Comparison of ENCODE assay signal across 20 cellular contexts in genomic region chr1:112687785-112688496, GRCh38. TPM values are rescaled to one million over a fixed set of nuclear protein-coding genes. Genes with fewer than 3 reads are reported as not detected.
DNase-seq lines count a peak whose midpoint lies in the region; ATAC-seq and TF ChIP-seq lines count a peak whose summit lies in the region.
"Had no signal": no experiment of that assay in that cellular context is flagged by ENCODE, and none has a peak within 500 bp of the region (broad histone marks: within the 10 kb centered on the region; RNA-seq: fewer than 3 reads in every experiment).

No MANE protein-coding gene starts in this region.

- H2BK12ac ChIP-seq in mesenchymal stem cell (ENCODE audit: low read length in 2 of 2) = no peak overlapping the region

- H3K27me3 Mint-ChIP-seq in activated T-cell treated with anti-CD3 and anti-CD28 coated beads, Interleukin-2, amount 50 U/mL, for 72 hours (ENCODE audit: low read depth) = no peaks in the 10 kb centered on the region
- no peaks in the 10 kb centered on the region for H3K27me3 Mint-ChIP-seq in activated CD4-positive, alpha-beta memory T cell treated with anti-CD3 and anti-CD28 coated beads, Interleukin-2, amount 10 ng/mL, durations not matched to agents 7 days and 5 days
- H3K27me3 Mint-ChIP-seq: activated naive CD8-positive, alpha-beta T cell treated with anti-CD3 and anti-CD28 coated beads, Interleukin-2, amount 50 U/mL, for 24 hours had no signal

- POLR2A ChIA-PET in activated CD4-positive, alpha-beta memory T cell treated with anti-CD3 and anti-CD28 coated beads, Interleukin-2, amount 10 ng/mL, durations not matched to agents 7 days and 5 days (lab: Charles Lee) = interaction anchor here (1.1 kb wide), 1 partner anchor 13 kb away, joined by 3 read pairs; the partner anchor contains the start of gene MOV10

- no peak overlapping the region for H4K8ac ChIP-seq in mesenchymal stem cell (ENCODE audit: low read length)

- peaks cover 42% of the 10 kb centered on the region for H3K79me1 ChIP-seq in mesenchymal stem cell (replicated peaks; ENCODE audit: low read length, poor library complexity, severe bottlenecking)

- H3K36me3 Mint-ChIP-seq in activated T-cell treated with anti-CD3 and anti-CD28 coated beads, Interleukin-2, amount 50 U/mL, for 72 hours (ENCODE audit: insufficient read depth in 2 of 2) = peaks cover 0 to 5% of the 10 kb centered on the region in 2 donors
- peaks cover 31% of the 10 kb centered on the region for H3K36me3 Mint-ChIP-seq in activated CD4-positive, alpha-beta memory T cell treated with anti-CD3 and anti-CD28 coated beads, Interleukin-2, amount 10 ng/mL, durations not matched to agents 7 days and 5 days (ENCODE audit: low read depth)

- H3K9me3 Mint-ChIP-seq in activated T-cell treated with anti-CD3 and anti-CD28 coated beads, Interleukin-2, amount 50 U/mL, for 72 hours = no peaks in the 10 kb centered on the region
- H3K9me3 Mint-ChIP-seq in activated CD4-positive, alpha-beta memory T cell treated with anti-CD3 and anti-CD28 coated beads, Interleukin-2, amount 10 ng/mL, durations not matched to agents 7 days and 5 days = no peaks in the 10 kb centered on the region
- H3K9me3 Mint-ChIP-seq: activated naive CD8-positive, alpha-beta T cell treated with anti-CD3 and anti-CD28 coated beads, Interleukin-2, amount 50 U/mL, for 24 hours; CD8-positive, alpha-beta T cell; neural progenitor cell had no signal

- H3K9me3 ChIP-seq in SJCRH30 (replicated peaks) (no peaks in the 10 kb centered on the region), suprapubic skin (no peaks in the 10 kb centered on the region), mesenchymal stem cell (ENCODE audit: control insufficient read depth, low read length) (no peaks in the 10 kb centered on the region)
- H3K9me3 ChIP-seq: Peyer's patch, thyroid gland had no signal

- no peak overlapping the region for H3K4me2 ChIP-seq in mesenchymal stem cell (ENCODE audit: low read length, poor library complexity, severe bottlenecking)
- H3K4me2 ChIP-seq: neural progenitor cell had no signal

- H3K4me3 ChIP-seq in SJCRH30 = no peak overlapping the region
- H3K4me3 ChIP-seq in suprapubic skin = no peak overlapping the region
- H3K4me3 ChIP-seq in mesenchymal stem cell (ENCODE audit: insufficient read depth in 1 of 2, low read depth in 1 of 2, low read length in 2 of 2) = no peak overlapping the region
- H3K4me3 ChIP-seq: neural progenitor cell, Peyer's patch, thyroid gland had no signal

- TF ChIP-seq POLR2A in suprapubic skin (IDR thresholded peaks at IDR 0.05) = no peak

- peak overlapping the region; percentile 10 for H3K27ac Mint-ChIP-seq in activated T-cell treated with anti-CD3 and anti-CD28 coated beads, Interleukin-2, amount 50 U/mL, for 72 hours
- no peak overlapping the region for H3K27ac Mint-ChIP-seq in activated CD4-positive, alpha-beta memory T cell treated with anti-CD3 and anti-CD28 coated beads, Interleukin-2, amount 10 ng/mL, durations not matched to agents 7 days and 5 days
- H3K27ac Mint-ChIP-seq: activated naive CD8-positive, alpha-beta T cell treated with anti-CD3 and anti-CD28 coated beads, Interleukin-2, amount 50 U/mL, for 24 hours; CD8-positive, alpha-beta T cell had no signal

- no peak overlapping the region for H2BK15ac ChIP-seq in mesenchymal stem cell (ENCODE audit: low read depth, poor library complexity, severe bottlenecking)

- no peak overlapping the region for H3K23ac ChIP-seq in mesenchymal stem cell (ENCODE audit: low read length in 2 of 2)

- H3K27ac ChIP-seq in SJCRH30 (peak overlapping the region; percentile 62), foreskin keratinocyte (peak overlapping the region; percentile 98), suprapubic skin (peak overlapping the region; percentile 71), mesenchymal stem cell (ENCODE audit: low read length, poor library complexity, severe bottlenecking) (no peak overlapping the region)
- H3K27ac ChIP-seq: neural progenitor cell, thyroid gland had no signal

- no peak overlapping the region for H2AK5ac ChIP-seq in mesenchymal stem cell (ENCODE audit: low read length, severe bottlenecking)

- H2BK5ac ChIP-seq in mesenchymal stem cell (ENCODE audit: low read depth, low read length, poor library complexity, severe bottlenecking) = no peak overlapping the region

- ATAC-seq in activated T-cell treated with anti-CD3 and anti-CD28 coated beads, Interleukin-2, amount 50 U/mL, for 72 hours (replicated peaks in 1 of 2) = no peak
- ATAC-seq in foreskin keratinocyte = no peak
- ATAC-seq: activated naive CD8-positive, alpha-beta T cell treated with anti-CD3 and anti-CD28 coated beads, Interleukin-2, amount 50 U/mL, for 24 hours; CD8-positive, alpha-beta T cell had no signal

- DNase-seq in activated T-cell treated with anti-CD3 and anti-CD28 coated beads, Interleukin-2, amount 50 U/mL, for 72 hours = no peak
- DNase-seq in activated T-cell treated with anti-CD3 and anti-CD28 coated beads for 4 hours (no peak), SJCRH30 (no peak), foreskin keratinocyte (no peak), suprapubic skin (ENCODE audit: low spot score in 2 of 2) (no peak), mesenchymal stem cell (no peak), NCI-H2227 (lab: John Stamatoyannopoulos, UW; ENCODE audit: unreplicated experiment) (no peak)
- DNase-seq in activated CD4-positive, alpha-beta memory T cell treated with anti-CD3 and anti-CD28 coated beads, Interleukin-2, amount 10 ng/mL, durations not matched to agents 7 days and 5 days = no peak
- DNase-seq: activated CD4-positive, CD25-positive, alpha-beta regulatory T cell treated with anti-CD3 and anti-CD28 coated beads, Interleukin-2, amount 50 U/mL, for 72 hours; activated naive CD8-positive, alpha-beta T cell treated with anti-CD3 and anti-CD28 coated beads, Interleukin-2, amount 50 U/mL, for 24 hours; cerebellar nuclear complex; GOT3; MM.1S; NCI-H187 treated with DMSO at 0.1 percent for 48 hours; NCI-H748 treated with DMSO at 0.1 percent for 48 hours; stimulated activated CD4-positive, alpha-beta T cell treated with anti-CD3 and anti-CD28 coated beads, Interleukin-2, amount 100 ng/mL, for 24 hours; thyroid gland had no signal

- H3K18ac ChIP-seq in mesenchymal stem cell (ENCODE audit: low read depth in 1 of 2, low read length in 2 of 2) = peak overlapping the region in 1 of 2 experiments; percentile 18

- H3K4me1 Mint-ChIP-seq in activated T-cell treated with anti-CD3 and anti-CD28 coated beads, Interleukin-2, amount 50 U/mL, for 72 hours (ENCODE audit: low read depth) = peaks cover 11% of the 10 kb centered on the region
- peaks cover 4% of the 10 kb centered on the region for H3K4me1 Mint-ChIP-seq in activated CD4-positive, alpha-beta memory T cell treated with anti-CD3 and anti-CD28 coated beads, Interleukin-2, amount 10 ng/mL, durations not matched to agents 7 days and 5 days
- H3K4me1 Mint-ChIP-seq: neural progenitor cell had no signal

- no peak overlapping the region for H3K4me3 Mint-ChIP-seq in activated T-cell treated with anti-CD3 and anti-CD28 coated beads, Interleukin-2, amount 50 U/mL, for 72 hours
- no peak overlapping the region for H3K4me3 Mint-ChIP-seq in activated CD4-positive, alpha-beta memory T cell treated with anti-CD3 and anti-CD28 coated beads, Interleukin-2, amount 10 ng/mL, durations not matched to agents 7 days and 5 days
- H3K4me3 Mint-ChIP-seq: activated naive CD8-positive, alpha-beta T cell treated with anti-CD3 and anti-CD28 coated beads, Interleukin-2, amount 50 U/mL, for 24 hours; CD8-positive, alpha-beta T cell; neural progenitor cell had no signal

- no peak overlapping the region for H4K91ac ChIP-seq in mesenchymal stem cell (ENCODE audit: low read length)

- WGBS in suprapubic skin = 80% methylated on average over 9 of the region's 13 CpGs
- WGBS in mesenchymal stem cell = 94% methylated on average over 13 of the region's 13 CpGs

- H3K14ac ChIP-seq in mesenchymal stem cell (ENCODE audit: low read length in 2 of 2) = no peak overlapping the region

- H3K36me3 ChIP-seq in SJCRH30 (peaks cover 19% of the 10 kb centered on the region), suprapubic skin (peaks cover 46% of the 10 kb centered on the region), mesenchymal stem cell (ENCODE audit: control insufficient read depth in 1 of 2, insufficient read depth in 2 of 2, low read depth in 1 of 2, low read length in 2 of 2) (peaks cover 40 to 45% of the 10 kb centered on the region in 2 experiments)
- H3K36me3 ChIP-seq: neural progenitor cell had no signal

- TF ChIP-seq CTCF in foreskin keratinocyte (conservative IDR thresholded peaks at IDR 0.05) (no peak), suprapubic skin (IDR thresholded peaks at IDR 0.05) (no peak)

- no peak overlapping the region for H3K4ac ChIP-seq in mesenchymal stem cell (ENCODE audit: low read depth in 1 of 2, low read length in 2 of 2)

- H2AFZ ChIP-seq in mesenchymal stem cell (ENCODE audit: low read depth, low read length) = no peak overlapping the region
- H2AFZ ChIP-seq: neural progenitor cell had no signal

- H3K9ac ChIP-seq in mesenchymal stem cell (ENCODE audit: low read length) = no peak overlapping the region
- H3K9ac ChIP-seq: neural progenitor cell had no signal

- H2BK120ac ChIP-seq in mesenchymal stem cell (ENCODE audit: low read depth, low read length) = no peak overlapping the region

- H3K27me3 ChIP-seq in SJCRH30 = no peaks in the 10 kb centered on the region
- no peaks in the 10 kb centered on the region for H3K27me3 ChIP-seq in foreskin keratinocyte
- H3K27me3 ChIP-seq in suprapubic skin = no peaks in the 10 kb centered on the region
- no peaks in the 10 kb centered on the region for H3K27me3 ChIP-seq in mesenchymal stem cell (ENCODE audit: control insufficient read depth in 1 of 2, insufficient read depth in 1 of 2, low read length in 2 of 2)
- H3K27me3 ChIP-seq: neural progenitor cell, Peyer's patch, thyroid gland had no signal

- CTCF ChIA-PET in activated CD4-positive, alpha-beta memory T cell treated with anti-CD3 and anti-CD28 coated beads, Interleukin-2, amount 10 ng/mL, durations not matched to agents 7 days and 5 days (lab: Charles Lee) = no interaction called here

- H3K4me1 ChIP-seq in SJCRH30 (peaks cover 17% of the 10 kb centered on the region), foreskin keratinocyte (peaks cover 16% of the 10 kb centered on the region), suprapubic skin (peaks cover 30% of the 10 kb centered on the region), mesenchymal stem cell (ENCODE audit: control insufficient read depth, insufficient read depth, low read depth, low read length) (no peaks in the 10 kb centered on the region)
- H3K4me1 ChIP-seq: neural progenitor cell, Peyer's patch, thyroid gland had no signal

- TF ChIP-seq EP300 in suprapubic skin (IDR thresholded peaks at IDR 0.05) = no peak

RNA-seq across cellular contexts. Expression of gene MOV10, which starts 13.5 kb away (rescaled TPM):
- total RNA-seq in activated T-cell treated with anti-CD3 and anti-CD28 coated beads, Interleukin-2, amount 50 U/mL, for 72 hours = 10 to 100 TPM; 76.8 to 80.8 TPM
- 35.4 and 45.7 TPM in 2 replicates for total RNA-seq in SJCRH30 (2014; rRNA removed; shearing (Covaris generic))
- total RNA-seq in foreskin keratinocyte (68.8 and 74.7 TPM in 2 replicates), suprapubic skin (100 to 1,000 TPM in 1 of 4 donors, 10 to 100 TPM in 3; 42.8 to 147 (median 70.1) TPM)
- 83.8 and 87.6 TPM in 2 replicates for polyA plus RNA-seq in foreskin keratinocyte
- 62.1 TPM for polyA plus RNA-seq in mesenchymal stem cell (2013, experiment 1 of 2)
- polyA plus RNA-seq in mesenchymal stem cell (2013, experiment 2 of 2) = 60.3 TPM
- total RNA-seq in activated CD4-positive, alpha-beta memory T cell treated with anti-CD3 and anti-CD28 coated beads, Interleukin-2, amount 10 ng/mL, durations not matched to agents 7 days and 5 days = 100 to 1,000 TPM; 100 to 102 TPM

RNA-seq across cellular contexts. Expression of gene RHOC, which starts 19.0 kb away (rescaled TPM):
- total RNA-seq in activated T-cell treated with anti-CD3 and anti-CD28 coated beads, Interleukin-2, amount 50 U/mL, for 72 hours = 10 to 100 TPM; 45.7 to 54.4 TPM
- total RNA-seq in SJCRH30 (2014; rRNA removed; shearing (Covaris generic)) = 72.4 and 87.5 TPM in 2 replicates
- total RNA-seq in foreskin keratinocyte (523 and 542 TPM in 2 replicates), suprapubic skin (100 to 1,000 TPM; 138 to 185 (median 153) TPM)
- polyA plus RNA-seq in foreskin keratinocyte = 728 and 811 TPM in 2 replicates
- 509 TPM for polyA plus RNA-seq in mesenchymal stem cell (2013, experiment 1 of 2)
- 495 TPM for polyA plus RNA-seq in mesenchymal stem cell (2013, experiment 2 of 2)
- total RNA-seq in activated CD4-positive, alpha-beta memory T cell treated with anti-CD3 and anti-CD28 coated beads, Interleukin-2, amount 10 ng/mL, durations not matched to agents 7 days and 5 days = 10 to 100 TPM; 87.1 to 92.4 TPM

RNA-seq across cellular contexts. Expression of gene PPM1J, which starts 27.2 kb away (rescaled TPM):
- total RNA-seq in activated T-cell treated with anti-CD3 and anti-CD28 coated beads, Interleukin-2, amount 50 U/mL, for 72 hours = 1 to 10 TPM; 1.2 to 1.3 TPM
- 0.85 and 1.2 TPM in 2 replicates for total RNA-seq in SJCRH30 (2014; rRNA removed; shearing (Covaris generic))
- total RNA-seq in foreskin keratinocyte = 6.0 and 6.3 TPM in 2 replicates
- 9.2 and 10.1 TPM in 2 replicates for polyA plus RNA-seq in foreskin keratinocyte
- 10 to 100 TPM in 3 of 4 donors, 1 to 10 TPM in 1; 6.6 to 22.1 (median 13.4) TPM for total RNA-seq in suprapubic skin
- polyA plus RNA-seq in mesenchymal stem cell (2013, experiment 1 of 2) = 0.90 TPM
- polyA plus RNA-seq in mesenchymal stem cell (2013, experiment 2 of 2) = 0.93 TPM
- total RNA-seq in activated CD4-positive, alpha-beta memory T cell treated with anti-CD3 and anti-CD28 coated beads, Interleukin-2, amount 10 ng/mL, durations not matched to agents 7 days and 5 days = not detected
